ENCODE assay signal across 8 cellular contexts in the genomic region with DNA sequence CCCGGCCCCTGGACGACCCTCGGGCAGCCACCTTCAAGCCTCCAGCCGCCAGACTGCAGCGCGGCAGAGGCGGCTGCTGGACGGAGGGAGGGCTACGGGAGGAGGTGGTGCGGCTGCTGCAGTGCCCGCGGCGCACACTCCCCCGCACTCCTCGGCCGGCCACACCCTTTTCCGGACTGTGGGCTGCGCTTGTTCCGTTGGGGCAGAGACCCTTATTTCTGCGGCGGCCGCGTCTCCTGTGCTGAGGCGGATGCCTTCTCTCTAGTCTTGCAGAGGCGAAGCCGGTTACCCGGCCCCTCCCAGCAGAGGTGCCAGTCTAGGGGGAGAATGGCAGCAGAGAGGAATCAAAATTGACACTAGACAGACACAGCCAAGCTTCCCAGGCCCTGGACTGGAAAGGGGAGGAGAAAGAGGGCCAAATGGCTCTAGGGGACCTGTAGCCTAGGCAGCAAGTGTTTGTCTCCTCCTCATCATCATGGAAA. TPM values are rescaled to one million over a fixed set of nuclear protein-coding genes. Genes with fewer than 3 reads are reported as not detected.
DNase-seq lines count a peak whose midpoint lies in the region; ATAC-seq and TF ChIP-seq lines count a peak whose summit lies in the region.

No MANE protein-coding gene starts in this region.

- H3K4me1 Mint-ChIP-seq in osteocyte (ENCODE audit: unreplicated experiment), result peaks cover 36% of the 10 kb centered on the region

- peak overlapping the region; percentile 98 for H3K4me3 Mint-ChIP-seq in osteocyte (ENCODE audit: unreplicated experiment)

- H3K27me3 ChIP-seq in GM06990 (replicated peaks; ENCODE audit: control insufficient read depth, insufficient read depth, low read length), result no peaks in the 10 kb centered on the region

- H3K4me3 ChIP-seq in GM06990 (replicated peaks; ENCODE audit: low read depth, low read length) (peak overlapping the region; percentile 76), urinary bladder (ENCODE audit: low read depth, low read length) (peak overlapping the region; percentile 67)

- no peaks in the 10 kb centered on the region for H3K4me1 ChIP-seq in urinary bladder (ENCODE audit: insufficient read depth)

- CTCF ChIA-PET in RWPE1 (lab: Yijun Ruan, JAX), result interaction anchor here (1.5 kb wide), 1 partner anchor 22 kb away, joined by 6 read pairs; the partner anchor contains the start of gene MYL6B

- WGBS in urinary bladder, result under 1% methylated on average over 27 of the region's 27 CpGs

- H3K27ac ChIP-seq in RWPE1 (peak overlapping the region; percentile 91), urinary bladder (ENCODE audit: low read depth) (no peak overlapping the region)

- peaks cover 25% of the 10 kb centered on the region for H3K36me3 Mint-ChIP-seq in osteocyte (ENCODE audit: unreplicated experiment)

- no peaks in the 10 kb centered on the region for H3K27me3 Mint-ChIP-seq in osteocyte (ENCODE audit: unreplicated experiment)

- no peaks in the 10 kb centered on the region for H3K9me3 Mint-ChIP-seq in osteocyte (ENCODE audit: unreplicated experiment)

- peak; percentile 37 for ATAC-seq in HG02759 (IDR thresholded peaks at IDR 0.05; ENCODE audit: unreplicated experiment)

- H3K27ac Mint-ChIP-seq in osteocyte (ENCODE audit: unreplicated experiment), result peak overlapping the region; percentile 90

- POLR2A ChIA-PET in RWPE1 (lab: Yijun Ruan, JAX; ENCODE audit: low non-redundant PET), result no interaction called here

- H3K36me3 ChIP-seq in GM06990 (ENCODE audit: control insufficient read depth, insufficient read depth, low read length), result peaks cover 10% of the 10 kb centered on the region
- H3K36me3 ChIP-seq in urinary bladder (ENCODE audit: insufficient read depth), result peaks cover 12% of the 10 kb centered on the region

- TF ChIP-seq CTCF in GM06990 (IDR thresholded peaks at IDR 0.05; ENCODE audit: insufficient read depth, low read length, poor library complexity, severe bottlenecking) (no peak), RWPE1 (conservative IDR thresholded peaks at IDR 0.05; ENCODE audit: low read depth) (no peak), osteocyte (IDR thresholded peaks at IDR 0.05) (no peak)

- DNase-seq in GM06990 (ENCODE audit: extremely low read depth, insufficient read length) (peak; percentile 84), RWPE1 (ENCODE audit: low spot score) (peak; percentile 54), germinal center (ENCODE audit: low spot score) (peak; percentile 62), osteocyte (ENCODE audit: extremely low spot score, unreplicated experiment) (peak; percentile 87), NCI-H1930 (lab: John Stamatoyannopoulos, UW) (no peak)
- peak; percentile 90 for DNase-seq in activated effector memory CD4-positive, alpha-beta T cell treated with anti-CD3 and anti-CD28 coated beads, Interleukin-2, amount 50 U/mL, for 16 hours

RNA-seq across cellular contexts. Expression of gene ESYT1, which starts 1.2 kb away (rescaled TPM):
- 127 and 142 TPM in 2 replicates for total RNA-seq in osteocyte
- 85.1 TPM for total RNA-seq in urinary bladder
- 116 TPM for polyA plus RNA-seq in urinary bladder

RNA-seq across cellular contexts. Expression of gene ZC3H10, which starts 11.2 kb away (rescaled TPM):
- total RNA-seq in osteocyte (10.5 and 11.8 TPM in 2 replicates), urinary bladder (4.6 TPM)
- polyA plus RNA-seq in urinary bladder, result 4.9 TPM

RNA-seq across cellular contexts. Expression of gene RPL41, which starts 12.8 kb away (rescaled TPM):
- total RNA-seq in osteocyte (3,386 and 3,580 TPM in 2 replicates), urinary bladder (2,071 TPM)
- 5,547 TPM for polyA plus RNA-seq in urinary bladder

RNA-seq across cellular contexts. Expression of gene MYL6B, which starts 23.1 kb away (rescaled TPM):
- total RNA-seq in osteocyte (123 and 139 TPM in 2 replicates), urinary bladder (65.3 TPM)
- 32.4 TPM for polyA plus RNA-seq in urinary bladder

RNA-seq across cellular contexts. Expression of gene PA2G4, which starts 24.9 kb away (rescaled TPM):
- 85.9 and 87.9 TPM in 2 replicates for total RNA-seq in osteocyte
- 64.6 TPM for total RNA-seq in urinary bladder
- polyA plus RNA-seq in urinary bladder, result 121 TPM

Comparison
In these comparisons a context has a peak if more than half of its experiments do, and no peak if none do; other contexts are left out.
1. DNase-seq: peak in GM06990 (single experiment), RWPE1 (single experiment), activated effector memory CD4-positive, alpha-beta T cell treated with anti-CD3 and anti-CD28 coated beads, Interleukin-2, amount 50 U/mL, for 16 hours (single experiment), germinal center (single experiment) and osteocyte (single experiment); none in NCI-H1930 (0 of 2).